Comparison of ENCODE assay signal across 1 cellular context in genomic region chr21:38250991-38251418, GRCh38.
TF ChIP-seq lines count a peak whose summit lies in the region.

No MANE protein-coding gene starts in this region.

TF ChIP-seq in HepG2, 621 proteins besides CTCF, POLR2A, EP300 and RAD21 (continued from another document):
- TF ChIP-seq ZBTB40 (IDR thresholded peaks at IDR 0.05) = no peak
- TF ChIP-seq ZBTB40 (CRISPR knock-in tag; IDR thresholded peaks at IDR 0.05) = peak; percentile 78
- no peak for TF ChIP-seq CENPBD1 (CRISPR knock-in tag; IDR thresholded peaks at IDR 0.05; ENCODE audit: borderline replicate concordance, low read depth)
- no peak for TF ChIP-seq ZGPAT (CRISPR knock-in tag; IDR thresholded peaks at IDR 0.05)
- TF ChIP-seq ELK4 (CRISPR knock-in tag; IDR thresholded peaks at IDR 0.05; ENCODE audit: borderline replicate concordance) = no peak
- TF ChIP-seq STAT5B (CRISPR knock-in tag; IDR thresholded peaks at IDR 0.05) = no peak
